Comparison of ENCODE assay signal across 32 cellular contexts in the genomic region with DNA sequence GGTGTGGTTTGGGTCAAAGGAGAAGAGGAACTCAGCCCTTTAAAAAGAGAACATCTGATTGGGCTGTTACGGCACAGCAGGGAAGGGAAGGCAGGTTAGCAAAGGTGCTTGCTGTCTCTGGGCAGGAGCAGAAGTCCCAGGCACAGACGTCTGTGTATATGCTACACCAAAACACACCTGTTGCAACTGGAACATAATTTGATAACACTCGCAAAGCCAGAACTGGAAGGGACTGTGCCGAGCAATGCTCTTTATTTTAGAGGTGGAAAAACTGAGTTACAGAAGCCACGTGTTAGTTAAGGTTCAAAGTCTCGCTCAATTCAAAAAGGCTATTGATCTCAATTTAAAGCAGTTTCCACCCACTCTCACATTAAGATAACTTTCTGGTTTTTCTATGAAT. TPM values are rescaled to one million over a fixed set of nuclear protein-coding genes. Genes with fewer than 3 reads are reported as not detected.
A peak's percentile ranks its signal among the peaks of the same experiment; 100 is the strongest.
DNase-seq lines count a peak whose midpoint lies in the region; ATAC-seq, FAIRE-seq and TF ChIP-seq lines count a peak whose summit lies in the region.
"Had no signal": no experiment of that assay in that cellular context is flagged by ENCODE, and none has a peak within 500 bp of the region (broad histone marks: within the 10 kb centered on the region; RNA-seq: fewer than 3 reads in every experiment).

No MANE protein-coding gene starts in this region.

- no peak for FAIRE-seq in pancreas (lab: Jason Lieb, UNC)
- FAIRE-seq: endothelial cell of umbilical vein had no signal

- ATAC-seq in pancreas, result peak; percentile 6 to 36 (median 25)
- ATAC-seq: left ventricle myocardium superior had no signal

- H3K36me3 ChIP-seq in liver (ENCODE audit: control insufficient read depth in 4 of 4, insufficient read depth in 3 of 4, low read depth in 1 of 4, low read length in 3 of 4) (peaks cover 0 to 6% (median 2%) of the 10 kb centered on the region in 4 donors), pancreas (no peaks in the 10 kb centered on the region), right atrium auricular region (no peaks in the 10 kb centered on the region)
- H3K36me3 ChIP-seq: adrenal gland, sigmoid colon, thoracic aorta, vagina had no signal

- peak overlapping the region in 1 of 2 donors; percentile 82 for H3K9ac ChIP-seq in liver (ENCODE audit: low read depth in 1 of 2, low read length in 2 of 2)
- H3K9ac ChIP-seq: GM23248, SK-N-SH had no signal

- peaks cover 2 to 31% (median 17%) of the 10 kb centered on the region in 4 donors for H3K4me1 ChIP-seq in liver (ENCODE audit: control insufficient read depth in 4 of 4, insufficient read depth in 4 of 4, low read length in 3 of 4)
- peaks cover 5 to 20% (median 9%) of the 10 kb centered on the region in 3 donors for H3K4me1 ChIP-seq in pancreas
- peaks cover 0 to 28% of the 10 kb centered on the region in 2 donors for H3K4me1 ChIP-seq in right atrium auricular region

- H3K36me3 Mint-ChIP-seq in activated naive CD8-positive, alpha-beta T cell treated with anti-CD3 and anti-CD28 coated beads for 36 hours, result peaks cover 2% of the 10 kb centered on the region
- H3K36me3 Mint-ChIP-seq: brain, mesothelial cell of epicardium had no signal

- H3K4me1 Mint-ChIP-seq in activated naive CD8-positive, alpha-beta T cell treated with anti-CD3 and anti-CD28 coated beads for 36 hours, result peaks cover 10% of the 10 kb centered on the region

- intact Hi-C loops in pancreas (cut with DNase I), result loop anchor here in 1 of 3 donors (10.0 kb wide), 1 partner anchor 101 kb away; no protein-coding TSS in a partner anchor

- H3K27me3 ChIP-seq in liver (ENCODE audit: control insufficient read depth in 4 of 4, insufficient read depth in 4 of 4, low read length in 3 of 4), result no peaks in the 10 kb centered on the region
- H3K27me3 ChIP-seq in pancreas, result no peaks in the 10 kb centered on the region
- H3K27me3 ChIP-seq in right atrium auricular region, result no peaks in the 10 kb centered on the region
- H3K27me3 ChIP-seq: adrenal gland, dorsolateral prefrontal cortex, sigmoid colon, vagina had no signal

- H3K4me3 ChIP-seq in liver (ENCODE audit: low read depth in 1 of 3, low read length in 3 of 3) (peak overlapping the region; percentile 9 to 27 (median 25)), pancreas (no peak overlapping the region), right atrium auricular region (no peak overlapping the region)
- H3K4me3 ChIP-seq: adrenal gland, dorsolateral prefrontal cortex, GM23248, sigmoid colon, thoracic aorta, vagina had no signal

- H3K27ac Mint-ChIP-seq in activated naive CD8-positive, alpha-beta T cell treated with anti-CD3 and anti-CD28 coated beads for 36 hours, result peak overlapping the region; percentile 18
- H3K27ac Mint-ChIP-seq: activated T-cell treated with anti-CD3 and anti-CD28 coated beads, Interleukin-2, amount 50 U/mL, for 24 hours; brain; CD4-positive, CD25-positive, alpha-beta regulatory T cell; mesothelial cell of epicardium; progenitor cell of endocrine pancreas; T-helper 1 cell treated with Interleukin-12 subunit alpha and Interleukin-12 subunit beta and Interleukin-4 antibody, amounts not matched to agents 30 μg/mL and 1 μg/mL, for 36 hours had no signal

- H3K9me3 ChIP-seq in liver (ENCODE audit: control insufficient read depth in 4 of 4, low read length in 3 of 4), result no peaks in the 10 kb centered on the region
- H3K9me3 ChIP-seq in pancreas, result no peaks in the 10 kb centered on the region
- H3K9me3 ChIP-seq in right atrium auricular region, result no peaks in the 10 kb centered on the region
- H3K9me3 ChIP-seq: adrenal gland, sigmoid colon, SK-N-SH, thoracic aorta, vagina had no signal

- H3K27me3 Mint-ChIP-seq in activated naive CD8-positive, alpha-beta T cell treated with anti-CD3 and anti-CD28 coated beads for 36 hours, result peaks cover 28% of the 10 kb centered on the region

- H3K27ac ChIP-seq in liver (ENCODE audit: low read depth in 1 of 2, low read length in 2 of 2) (peak overlapping the region; percentile 58 to 79), pancreas (peak overlapping the region in 2 of 4 donors; percentile 55 to 64), right atrium auricular region (no peak overlapping the region)
- H3K27ac ChIP-seq: 22Rv1, adrenal gland, dorsolateral prefrontal cortex, GM23248, sigmoid colon, thoracic aorta, vagina had no signal

- no peak overlapping the region for H3K4me3 Mint-ChIP-seq in activated naive CD8-positive, alpha-beta T cell treated with anti-CD3 and anti-CD28 coated beads for 36 hours
- H3K4me3 Mint-ChIP-seq: activated T-cell treated with anti-CD3 and anti-CD28 coated beads, Interleukin-2, amount 50 U/mL, for 24 hours; mesothelial cell of epicardium; T-helper 1 cell treated with Interleukin-12 subunit alpha and Interleukin-12 subunit beta and Interleukin-4 antibody, amounts not matched to agents 30 μg/mL and 1 μg/mL, for 36 hours had no signal

- 26% methylated on average over 6 of the region's 6 CpGs for WGBS in liver
- 30 to 35% methylated on average over 6 of the region's 6 CpGs for WGBS in pancreas, 2 donors

- TF ChIP-seq RAD21 in liver (IDR thresholded peaks at IDR 0.05), result peak in 1 of 2 donors; percentile 45

- DNase-seq in NCI-H82 (lab: John Stamatoyannopoulos, UW) (peak; percentile 9), NCI-H82 treated with DMSO at 0.1 percent for 48 hours (lab: John Stamatoyannopoulos, UW; ENCODE audit: unreplicated experiment) (no peak), pancreas (peak in 2 of 6 donors; percentile 13 to 50), NCI-H510A treated with DMSO at 0.1 percent for 48 hours (lab: John Stamatoyannopoulos, UW) (no peak), right atrium auricular region (ENCODE audit: low spot score) (no peak)
- DNase-seq in activated naive CD8-positive, alpha-beta T cell treated with anti-CD3 and anti-CD28 coated beads for 36 hours, result no peak
- DNase-seq in stimulated activated CD4-positive, alpha-beta T cell treated with anti-CD3 and anti-CD28 coated beads, Interleukin-2, amount 100 ng/mL, for 48 hours, result no peak
- DNase-seq: activated CD4-positive, alpha-beta T cell treated with anti-CD3 and anti-CD28 coated beads for 1 hour; activated gamma-delta T cell treated with Interleukin-2 at 50 U/mL for 16 hours; activated T-cell treated with anti-CD3 and anti-CD28 coated beads, Interleukin-2, amount 50 U/mL, for 24 hours; adrenal gland; cerebellar nuclear complex; dorsolateral prefrontal cortex; GM23248; KBM-7; left ventricle myocardium superior; NCI-H1436 treated with DMSO at 0.1 percent for 48 hours; NCI-H345; sigmoid colon; SK-N-SH; stimulated activated CD4-positive, alpha-beta T cell treated with anti-CD3 and anti-CD28 coated beads, Interleukin-15, amount 100 ng/mL, for 24 hours had no signal

- H3K9me3 Mint-ChIP-seq in activated naive CD8-positive, alpha-beta T cell treated with anti-CD3 and anti-CD28 coated beads for 36 hours, result peaks cover 2% of the 10 kb centered on the region
- H3K9me3 Mint-ChIP-seq: activated T-cell treated with anti-CD3 and anti-CD28 coated beads, Interleukin-2, amount 50 U/mL, for 24 hours; CD4-positive, CD25-positive, alpha-beta regulatory T cell; mesothelial cell of epicardium; T-helper 1 cell treated with Interleukin-12 subunit alpha and Interleukin-12 subunit beta and Interleukin-4 antibody, amounts not matched to agents 30 μg/mL and 1 μg/mL, for 36 hours had no signal

- no peak for TF ChIP-seq CTCF in liver (IDR thresholded peaks at IDR 0.05; ENCODE audit: low read depth, low read length, missing input control)
- TF ChIP-seq CTCF in pancreas (IDR thresholded peaks at IDR 0.05), result no peak
- no peak for TF ChIP-seq CTCF in right atrium auricular region (IDR thresholded peaks at IDR 0.05)

TF ChIP-seq in liver, 16 proteins besides CTCF, POLR2A, EP300 and RAD21 (continues in another document):
- peak; percentile 69 to 97 for TF ChIP-seq EGR1 (IDR thresholded peaks at IDR 0.05; ENCODE audit: low read depth in 2 of 2)
- TF ChIP-seq JUND (IDR thresholded peaks at IDR 0.05), result peak; percentile 97 to 98
- TF ChIP-seq HNF4G (IDR thresholded peaks at IDR 0.05), result peak; percentile 87
- TF ChIP-seq TAF1 (conservative IDR thresholded peaks at IDR 0.05), result peak; percentile 83
- no peak for TF ChIP-seq NR2F2 (IDR thresholded peaks at IDR 0.05)
- no peak for TF ChIP-seq GABPA (IDR thresholded peaks at IDR 0.05 in 1 of 2, conservative IDR thresholded peaks at IDR 0.05 in 1 of 2)
- TF ChIP-seq SP1 (IDR thresholded peaks at IDR 0.05), result peak; percentile 94
- TF ChIP-seq, protein P1, sequence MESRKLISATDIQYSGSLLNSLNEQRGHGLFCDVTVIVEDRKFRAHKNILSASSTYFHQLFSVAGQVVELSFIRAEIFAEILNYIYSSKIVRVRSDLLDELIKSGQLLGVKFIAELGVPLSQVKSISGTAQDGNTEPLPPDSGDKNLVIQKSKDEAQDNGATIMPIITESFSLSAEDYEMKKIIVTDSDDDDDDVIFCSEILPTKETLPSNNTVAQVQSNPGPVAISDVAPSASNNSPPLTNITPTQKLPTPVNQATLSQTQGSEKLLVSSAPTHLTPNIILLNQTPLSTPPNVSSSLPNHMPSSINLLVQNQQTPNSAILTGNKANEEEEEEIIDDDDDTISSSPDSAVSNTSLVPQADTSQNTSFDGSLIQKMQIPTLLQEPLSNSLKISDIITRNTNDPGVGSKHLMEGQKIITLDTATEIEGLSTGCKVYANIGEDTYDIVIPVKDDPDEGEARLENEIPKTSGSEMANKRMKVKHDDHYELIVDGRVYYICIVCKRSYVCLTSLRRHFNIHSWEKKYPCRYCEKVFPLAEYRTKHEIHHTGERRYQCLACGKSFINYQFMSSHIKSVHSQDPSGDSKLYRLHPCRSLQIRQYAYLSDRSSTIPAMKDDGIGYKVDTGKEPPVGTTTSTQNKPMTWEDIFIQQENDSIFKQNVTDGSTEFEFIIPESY (IDR thresholded peaks at IDR 0.05), result peak; percentile 74
- TF ChIP-seq, protein P2, sequence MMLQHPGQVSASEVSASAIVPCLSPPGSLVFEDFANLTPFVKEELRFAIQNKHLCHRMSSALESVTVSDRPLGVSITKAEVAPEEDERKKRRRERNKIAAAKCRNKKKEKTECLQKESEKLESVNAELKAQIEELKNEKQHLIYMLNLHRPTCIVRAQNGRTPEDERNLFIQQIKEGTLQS (IDR thresholded peaks at IDR 0.05), result peak; percentile 89
- TF ChIP-seq RXRA (IDR thresholded peaks at IDR 0.05), result peak; percentile 88 to 91
- peak; percentile 91 to 93 for TF ChIP-seq HNF4A (conservative IDR thresholded peaks at IDR 0.05)
- TF ChIP-seq YY1 (IDR thresholded peaks at IDR 0.05), result peak; percentile 60

RNA-seq across cellular contexts. Expression of a gene that starts 2.2 kb away (rescaled TPM):
- under 1 TPM in 1 of 2 experiments, not detected in 1; 0.38 TPM for total RNA-seq in activated naive CD8-positive, alpha-beta T cell treated with anti-CD3 and anti-CD28 coated beads for 36 hours
- 100 to 1,000 TPM in 1 of 2 donors, 10 to 100 TPM in 1; 22.1 to 108 TPM for total RNA-seq in liver
- polyA plus RNA-seq in liver, result 10 to 100 TPM; 35.7 to 72.0 TPM
- 10 to 100 TPM; 18.0 to 42.8 (median 21.9) TPM for total RNA-seq in pancreas
- polyA plus RNA-seq in pancreas, result 1 to 10 TPM; 8.0 to 8.2 TPM
- 10 to 100 TPM; 57.7 to 73.2 TPM for total RNA-seq in right atrium auricular region
- total RNA-seq: CD4-positive, CD25-positive, alpha-beta regulatory T cell had no signal
- polyA plus RNA-seq: CD4-positive, CD25-positive, alpha-beta regulatory T cell; neural cell had no signal

RNA-seq across cellular contexts. Expression of a gene that starts 8.8 kb away (rescaled TPM):
- total RNA-seq in activated naive CD8-positive, alpha-beta T cell treated with anti-CD3 and anti-CD28 coated beads for 36 hours, result 1 to 10 TPM; 2.9 to 4.4 TPM
- total RNA-seq in liver (1 to 10 TPM; 1.9 to 2.1 TPM), pancreas (1 to 10 TPM in 2 of 6 donors, under 1 TPM in 4; 0.19 to 3.9 (median 0.81) TPM), right atrium auricular region (1 to 10 TPM; 1.2 to 2.3 TPM)
- polyA plus RNA-seq in liver (under 1 TPM; 0.26 to 0.66 TPM), pancreas (under 1 TPM; 0.07 to 0.11 TPM)
- polyA plus RNA-seq: neural cell had no signal

Comparison
In these comparisons a context has a peak if more than half of its experiments do, and no peak if none do; other contexts are left out.
1. H3K27ac ChIP-seq: peak in liver (2 of 2); none in right atrium auricular region (0 of 2).
2. H3K4me3 ChIP-seq: peak in liver (3 of 3); none in pancreas (0 of 4) and right atrium auricular region (0 of 2).
3. RNA of a gene that starts 2.2 kb away (total RNA-seq): 22.1 to 108 TPM in liver, 57.7 to 73.2 TPM in right atrium auricular region and 18.0 to 42.8 TPM in pancreas; 0.38 TPM in activated naive CD8-positive, alpha-beta T cell treated with anti-CD3 and anti-CD28 coated beads for 36 hours; every median in the first group is over 10 times any median in the second.